9 cellular contexts compared by ENCODE assay signal in the genomic region with DNA sequence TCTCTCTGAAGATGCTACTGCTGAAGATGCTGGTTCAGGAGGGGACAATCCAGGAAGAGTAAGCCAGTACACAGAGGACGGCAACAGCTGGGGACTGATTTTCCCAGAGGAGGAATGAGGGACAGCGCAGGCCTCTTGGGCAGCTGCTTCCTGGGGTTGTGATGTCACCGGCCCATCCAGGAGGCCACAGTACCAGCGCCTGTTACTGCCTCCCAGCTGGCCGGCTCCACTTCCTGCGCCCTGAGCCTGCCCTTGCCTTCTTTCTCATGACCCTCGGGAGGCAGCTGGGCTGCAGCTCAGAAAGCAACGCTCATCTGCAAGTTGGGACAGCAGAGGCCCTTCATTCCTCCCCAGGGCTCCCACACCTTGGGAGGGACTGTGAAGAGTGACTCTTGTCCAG. TPM values are rescaled to one million over a fixed set of nuclear protein-coding genes. Genes with fewer than 3 reads are reported as not detected.
DNase-seq lines count a peak whose midpoint lies in the region; ATAC-seq and TF ChIP-seq lines count a peak whose summit lies in the region.
"Had no signal": no experiment of that assay in that cellular context is flagged by ENCODE, and none has a peak within 500 bp of the region (broad histone marks: within the 10 kb centered on the region; RNA-seq: fewer than 3 reads in every experiment).

No MANE protein-coding gene starts in this region.

- no peaks in the 10 kb centered on the region for H3K9me3 ChIP-seq in esophagus muscularis mucosa
- no peaks in the 10 kb centered on the region for H3K9me3 ChIP-seq in mucosa of descending colon
- H3K9me3 ChIP-seq in upper lobe of right lung = no peaks in the 10 kb centered on the region

- H3K4me3 Mint-ChIP-seq in activated CD4-positive, alpha-beta T cell treated with anti-CD3 and anti-CD28 coated beads for 36 hours = no peak overlapping the region
- H3K4me3 Mint-ChIP-seq: dendritic cell treated with granulocyte-macrophage colony-stimulating factor and Interleukin-4, amounts not matched to agents 40 ng/mL and 50 ng/mL, for 4 days had no signal

- H3K4me1 ChIP-seq in esophagus muscularis mucosa (peaks cover 28 to 36% (median 33%) of the 10 kb centered on the region in 4 donors), mucosa of descending colon (ENCODE audit: low read depth) (peaks cover 10% of the 10 kb centered on the region), upper lobe of right lung (peaks cover 29% of the 10 kb centered on the region)

- TF ChIP-seq EP300 in esophagus muscularis mucosa (IDR thresholded peaks at IDR 0.05) = no peak

- TF ChIP-seq CTCF in esophagus muscularis mucosa (IDR thresholded peaks at IDR 0.05) (no peak), mucosa of descending colon (IDR thresholded peaks at IDR 0.05) (no peak), upper lobe of right lung (IDR thresholded peaks at IDR 0.05) (no peak)

- POLR2A ChIA-PET in activated CD4-positive, alpha-beta T cell treated with anti-CD3 and anti-CD28 coated beads for 36 hours (lab: Charles Lee) = no interaction called here

- DNase-seq in activated CD4-positive, alpha-beta T cell treated with anti-CD3 and anti-CD28 coated beads for 36 hours = no peak
- no peak for DNase-seq in activated CD4-positive, alpha-beta T cell treated with anti-CD3 and anti-CD28 coated beads for 1 hour
- no peak for DNase-seq in esophagus muscularis mucosa (ENCODE audit: extremely low spot score)
- no peak for DNase-seq in mucosa of descending colon
- no peak for DNase-seq in upper lobe of right lung
- DNase-seq in MV-4-11 (lab: John Stamatoyannopoulos, UW) = no peak
- no peak for DNase-seq in Kasumi-1 (lab: John Stamatoyannopoulos, UW)

- TF ChIP-seq POLR2A in esophagus muscularis mucosa (IDR thresholded peaks at IDR 0.05; ENCODE audit: low read depth) = no peak

- peak overlapping the region in 3 of 4 donors; percentile 6 to 20 (median 14) for H3K27ac ChIP-seq in esophagus muscularis mucosa (replicated peaks in 1 of 4)
- peak overlapping the region; percentile 55 for H3K27ac ChIP-seq in upper lobe of right lung

- H3K27me3 Mint-ChIP-seq in activated CD4-positive, alpha-beta T cell treated with anti-CD3 and anti-CD28 coated beads for 36 hours = no peaks in the 10 kb centered on the region

- H3K27ac Mint-ChIP-seq in activated CD4-positive, alpha-beta T cell treated with anti-CD3 and anti-CD28 coated beads for 36 hours = peak overlapping the region; percentile 5
- H3K27ac Mint-ChIP-seq: dendritic cell treated with granulocyte-macrophage colony-stimulating factor and Interleukin-4, amounts not matched to agents 40 ng/mL and 50 ng/mL, for 4 days had no signal

- no peak for ATAC-seq in activated CD4-positive, alpha-beta T cell treated with anti-CD3 and anti-CD28 coated beads for 36 hours
- ATAC-seq in mucosa of descending colon (peak; percentile 34), upper lobe of right lung (peak; percentile 69)
- ATAC-seq in activated CD4-positive, CD25-positive, alpha-beta regulatory T cell treated with anti-CD3 and anti-CD28 coated beads, Interleukin-2, amount 50 U/mL, for 24 hours = no peak

- H3K4me1 Mint-ChIP-seq in activated CD4-positive, alpha-beta T cell treated with anti-CD3 and anti-CD28 coated beads for 36 hours = peaks cover 39% of the 10 kb centered on the region

- no peaks in the 10 kb centered on the region for H3K36me3 Mint-ChIP-seq in activated CD4-positive, alpha-beta T cell treated with anti-CD3 and anti-CD28 coated beads for 36 hours (ENCODE audit: low read depth)

- intact Hi-C loops in activated CD4-positive, alpha-beta T cell treated with anti-CD3 and anti-CD28 coated beads for 36 hours (cut with DNase I, micrococcal nuclease) = no loop called here
- intact Hi-C loops in esophagus muscularis mucosa (cut with DNase I) (no loop called here), mucosa of descending colon (cut with DNase I, micrococcal nuclease) (no loop called here), upper lobe of right lung (cut with DNase I) (no loop called here)

- no peaks in the 10 kb centered on the region for H3K36me3 ChIP-seq in esophagus muscularis mucosa
- H3K36me3 ChIP-seq in mucosa of descending colon (ENCODE audit: low read depth) = no peaks in the 10 kb centered on the region
- H3K36me3 ChIP-seq in upper lobe of right lung = no peaks in the 10 kb centered on the region

- CTCF ChIA-PET in activated CD4-positive, alpha-beta T cell treated with anti-CD3 and anti-CD28 coated beads for 36 hours (lab: Charles Lee) = interaction anchor here (0.8 to 1.5 kb wide), 8 partner anchors 9 to 54 kb away, joined by 3 to 7 read pairs (median 4); no protein-coding TSS in a partner anchor

- H3K9me3 Mint-ChIP-seq in activated CD4-positive, alpha-beta T cell treated with anti-CD3 and anti-CD28 coated beads for 36 hours (ENCODE audit: low read depth) = no peaks in the 10 kb centered on the region
- H3K9me3 Mint-ChIP-seq: dendritic cell treated with granulocyte-macrophage colony-stimulating factor and Interleukin-4, amounts not matched to agents 40 ng/mL and 50 ng/mL, for 4 days had no signal

- WGBS in esophagus muscularis mucosa = 67% methylated on average over 4 of the region's 8 CpGs

- H3K27me3 ChIP-seq in esophagus muscularis mucosa (peaks cover 0 to 3% (median 0%) of the 10 kb centered on the region in 4 donors), upper lobe of right lung (no peaks in the 10 kb centered on the region)

- H3K4me3 ChIP-seq in esophagus muscularis mucosa = no peak overlapping the region
- H3K4me3 ChIP-seq in mucosa of descending colon = no peak overlapping the region
- H3K4me3 ChIP-seq in upper lobe of right lung = no peak overlapping the region

RNA-seq across cellular contexts. Expression of a gene that starts 21.9 kb away (rescaled TPM):
- total RNA-seq in activated CD4-positive, alpha-beta T cell treated with anti-CD3 and anti-CD28 coated beads for 36 hours = 10 to 100 TPM; 42.6 to 43.9 TPM
- total RNA-seq in esophagus muscularis mucosa = 100 to 1,000 TPM in 3 of 4 donors, 10 to 100 TPM in 1; 75.2 to 352 (median 274) TPM
- 100 to 1,000 TPM in 2 of 3 donors, 10 to 100 TPM in 1; 83.0 to 316 (median 121) TPM for total RNA-seq in mucosa of descending colon
- 242 TPM for total RNA-seq in upper lobe of right lung

RNA-seq across cellular contexts. Expression of a gene that starts 50.2 kb away (rescaled TPM):
- 10 to 100 TPM; 25.0 to 32.0 TPM for total RNA-seq in activated CD4-positive, alpha-beta T cell treated with anti-CD3 and anti-CD28 coated beads for 36 hours
- under 1 TPM in 3 of 4 donors, not detected in 1; 0.11 to 0.26 (median 0.17) TPM for total RNA-seq in esophagus muscularis mucosa
- 10 to 100 TPM in 2 of 3 donors, 1 to 10 TPM in 1; 8.6 to 18.0 (median 14.5) TPM for total RNA-seq in mucosa of descending colon
- total RNA-seq in upper lobe of right lung = 0.32 TPM

Comparison
In these comparisons a context has a peak if more than half of its experiments do, and no peak if none do; other contexts are left out.
1. ATAC-seq: peak in mucosa of descending colon (single experiment) and upper lobe of right lung (single experiment); none in activated CD4-positive, alpha-beta T cell treated with anti-CD3 and anti-CD28 coated beads for 36 hours (single experiment) and activated CD4-positive, CD25-positive, alpha-beta regulatory T cell treated with anti-CD3 and anti-CD28 coated beads, Interleukin-2, amount 50 U/mL, for 24 hours (0 of 2).